In genomic region chr11:209275-210121, GRCh38 we compare ENCODE assay signal across 9 cellular contexts. TPM values are rescaled to one million over a fixed set of nuclear protein-coding genes. Genes with fewer than 3 reads are reported as not detected.
DNase-seq lines count a peak whose midpoint lies in the region; ATAC-seq and TF ChIP-seq lines count a peak whose summit lies in the region.
"Had no signal": no experiment of that assay in that cellular context is flagged by ENCODE, and none has a peak within 500 bp of the region (broad histone marks: within the 10 kb centered on the region; RNA-seq: fewer than 3 reads in every experiment).

No MANE protein-coding gene starts in this region.

- ATAC-seq in GM18858 (IDR thresholded peaks at IDR 0.05; ENCODE audit: unreplicated experiment), result no peak

- TF ChIP-seq POLR2A in ovary (IDR thresholded peaks at IDR 0.05), result no peak

- H3K4me3 ChIP-seq in PC-9, result peak overlapping the region; percentile 67
- peak overlapping the region; percentile 99 for H3K4me3 ChIP-seq in epithelial cell of proximal tubule (ENCODE audit: low read depth, low read length)
- H3K4me3 ChIP-seq in ovary, result peak overlapping the region; percentile 78

- H3K9me3 ChIP-seq in PC-9 (ENCODE audit: insufficient read depth, low read depth) (no peaks in the 10 kb centered on the region), ovary (no peaks in the 10 kb centered on the region)

- TF ChIP-seq CTCF in PC-9 (conservative IDR thresholded peaks at IDR 0.05) (no peak), epithelial cell of proximal tubule (conservative IDR thresholded peaks at IDR 0.05; ENCODE audit: low read depth, low read length) (no peak), ovary (IDR thresholded peaks at IDR 0.05) (no peak)

- H3K4me1 ChIP-seq in PC-9 (replicated peaks; ENCODE audit: insufficient read depth) (peaks cover 11% of the 10 kb centered on the region), ovary (ENCODE audit: insufficient read depth) (peaks cover 17% of the 10 kb centered on the region)

- no peaks in the 10 kb centered on the region for H3K9me2 ChIP-seq in PC-9 (ENCODE audit: insufficient read depth)

- no peak for TF ChIP-seq EP300 in ovary (IDR thresholded peaks at IDR 0.05)

- BruUV-seq in PC-9 (replicated peaks; lab: Mats Ljungman, UMichigan), result TSS peak; percentile 0

- H3K36me3 ChIP-seq in PC-9 (ENCODE audit: low read depth) (no peaks in the 10 kb centered on the region), ovary (no peaks in the 10 kb centered on the region)

- H3K27ac ChIP-seq in PC-9, result 0 out of 2 replicates have a peak overlapping the region, but pooled peaks have one; percentile 9
- peak overlapping the region in 1 of 2 donors; percentile 75 for H3K27ac ChIP-seq in ovary

- DNase-seq in EL (peak; percentile 39), PC-9 (no peak), epithelial cell of proximal tubule (ENCODE audit: low read depth) (no peak), ovary (peak in 2 of 5 donors; percentile 25 to 42), NCI-H345 treated with DMSO at 0.1 percent for 48 hours (lab: John Stamatoyannopoulos, UW; ENCODE audit: unreplicated experiment) (no peak), AG08396 (ENCODE audit: low spot score) (no peak)
- no peak for DNase-seq in activated CD4-positive, alpha-beta T cell treated with anti-CD3 and anti-CD28 coated beads for 4 hours

- peaks cover 51% of the 10 kb centered on the region for H3K79me2 ChIP-seq in PC-9 (ENCODE audit: low read depth)

- 31 to 46% (median 34%) methylated on average over 20 to 29 of the region's 29 CpGs for WGBS in ovary, 3 donors

- peak overlapping the region; percentile 80 for H3K4me2 ChIP-seq in PC-9

- CTCF ChIA-PET in PC-9 (lab: Charles Lee), result no interaction called here

- no peaks in the 10 kb centered on the region for H3K27me3 ChIP-seq in PC-9 (ENCODE audit: insufficient read depth, low read depth)
- H3K27me3 ChIP-seq in ovary, result no peaks in the 10 kb centered on the region

- peaks cover 12% of the 10 kb centered on the region for H3F3A ChIP-seq in PC-9 (ENCODE audit: insufficient read depth, low read depth)

- H4K20me1 ChIP-seq in PC-9 (ENCODE audit: insufficient read depth), result peaks cover 11% of the 10 kb centered on the region; the same call in 1 of the 2 replicates

- no peak overlapping the region for H2AFZ ChIP-seq in PC-9

- intact Hi-C loops in PC-9 (cut with micrococcal nuclease; ENCODE audit: unreplicated experiment) (loop anchor here (5.0 kb wide), 1 partner anchor 253 kb away; no protein-coding TSS in a partner anchor), ovary (cut with DNase I) (loop anchor here (5.0 to 10.0 kb wide), 3 partner anchors 95 to 303 kb away; partner anchors contain the start of genes B4GALNT4 (in 3 of the 4) and IFITM2 (in 1 of the 4))

- POLR2A ChIA-PET in PC-9 (lab: Charles Lee; ENCODE audit: unreplicated experiment), result no interaction called here

RNA-seq across cellular contexts. Expression of gene RIC8A, which starts 2.0 kb away (rescaled TPM):
- total RNA-seq in PC-9 (2021), result 115 and 129 TPM in 2 replicates
- 116 and 143 TPM in 2 replicates for total RNA-seq in epithelial cell of proximal tubule
- 100 to 1,000 TPM in 1 of 7 donors, 10 to 100 TPM in 6; 53.4 to 119 (median 87.4) TPM for total RNA-seq in ovary
- polyA plus RNA-seq in ovary, result 10 to 100 TPM; 33.6 to 56.4 TPM

RNA-seq across cellular contexts. Expression of gene BET1L, which starts 2.3 kb away (rescaled TPM):
- total RNA-seq in PC-9 (2021) (45.7 and 60.6 TPM in 2 replicates), epithelial cell of proximal tubule (15.2 and 23.7 TPM in 2 replicates), ovary (10 to 100 TPM; 24.6 to 76.6 (median 65.5) TPM)
- polyA plus RNA-seq in ovary, result 10 to 100 TPM; 38.9 to 51.6 TPM

RNA-seq across cellular contexts. Expression of gene SCGB1C1, which starts 16.6 kb away (rescaled TPM):
- total RNA-seq in PC-9 (2021) (not detected in 2 replicates), epithelial cell of proximal tubule (not detected in 2 replicates), ovary (not detected)
- not detected for polyA plus RNA-seq in ovary
- total RNA-seq: T-helper 2 cell treated with Interferon-gamma antibody and Interleukin-4, amounts not matched to agents 100 ng/mL and 5 ng/mL, for 36 hours had no signal

RNA-seq across cellular contexts. Expression of gene SIRT3, which starts 26.6 kb away (rescaled TPM):
- total RNA-seq in PC-9 (2021), result 26.0 and 35.0 TPM in 2 replicates
- 5.5 and 11.8 TPM in 2 replicates for total RNA-seq in epithelial cell of proximal tubule
- total RNA-seq in ovary, result 10 to 100 TPM; 11.1 to 24.4 (median 22.7) TPM
- polyA plus RNA-seq in ovary, result 10 to 100 TPM; 17.4 to 21.5 TPM

RNA-seq across cellular contexts. Expression of gene PSMD13, which starts 27.3 kb away (rescaled TPM):
- total RNA-seq in PC-9 (2021) (143 and 147 TPM in 2 replicates), epithelial cell of proximal tubule (222 and 249 TPM in 2 replicates), ovary (10 to 100 TPM; 66.2 to 80.1 (median 75.8) TPM)
- 10 to 100 TPM; 74.9 to 88.9 TPM for polyA plus RNA-seq in ovary
